8 cellular contexts compared by ENCODE assay signal in the genomic region with DNA sequence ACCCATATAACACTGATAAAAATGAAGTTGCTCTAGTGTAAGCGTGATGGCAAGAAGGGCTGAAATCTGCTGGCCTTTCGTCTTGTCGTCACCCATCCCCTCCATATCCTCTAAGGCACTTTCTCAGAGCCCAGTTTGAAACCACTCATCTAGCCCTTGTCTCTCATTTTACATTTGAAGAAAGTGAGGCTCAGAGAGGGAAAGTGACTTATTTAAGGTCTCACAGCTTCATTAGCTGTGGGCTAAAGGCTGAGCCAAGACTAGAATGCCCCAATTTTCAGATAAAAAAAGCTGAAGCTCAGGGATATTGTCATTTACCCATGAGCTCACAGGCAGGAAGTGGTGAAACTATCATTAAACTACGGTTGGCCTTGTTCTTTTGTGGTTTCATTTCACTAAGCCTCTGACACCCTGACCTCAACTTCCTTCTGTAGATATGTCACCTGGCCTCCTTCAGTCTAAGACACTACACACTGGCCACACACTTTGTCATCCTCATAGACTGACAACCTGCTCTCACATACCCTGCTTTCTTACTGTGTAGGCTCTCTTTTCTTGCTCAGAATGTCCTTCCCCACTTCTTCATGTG.
DNase-seq lines count a peak whose midpoint lies in the region; ATAC-seq and TF ChIP-seq lines count a peak whose summit lies in the region.

No MANE protein-coding gene starts in this region.

- H3K4me1 Mint-ChIP-seq in naive thymus-derived CD8-positive, alpha-beta T cell = peaks cover 44 to 73% (median 68%) of the 10 kb centered on the region in 4 donors

- peak overlapping the region; percentile 21 to 78 (median 62) for H3K4me3 Mint-ChIP-seq in naive thymus-derived CD8-positive, alpha-beta T cell

- peak; percentile 97 for ATAC-seq in HG03565 (IDR thresholded peaks at IDR 0.05; ENCODE audit: unreplicated experiment)
- peak; percentile 97 for ATAC-seq in naive thymus-derived CD8-positive, alpha-beta T cell

- no peaks in the 10 kb centered on the region for H3K9me3 Mint-ChIP-seq in naive thymus-derived CD8-positive, alpha-beta T cell

- POLR2A ChIA-PET in naive thymus-derived CD8-positive, alpha-beta T cell (lab: Charles Lee) = interaction anchor here (0.9 kb wide), 1 partner anchor 40 kb away, joined by 6 read pairs; no protein-coding TSS in a partner anchor

- no peaks in the 10 kb centered on the region for H3K36me3 Mint-ChIP-seq in naive thymus-derived CD8-positive, alpha-beta T cell

- DNase-seq in CMK (ENCODE audit: low read depth) (peak; percentile 66), GM20000 (ENCODE audit: low spot score) (peak; percentile 63), medulla oblongata (ENCODE audit: extremely low spot score) (no peak), NCI-H2081 treated with DMSO at 0.1 percent for 48 hours (lab: John Stamatoyannopoulos, UW) (no peak), NCI-H524 (lab: John Stamatoyannopoulos, UW) (no peak)
- peak; percentile 20 for DNase-seq in activated CD4-positive, alpha-beta T cell treated with anti-CD3 and anti-CD28 coated beads, Interleukin-2, amount 50 U/mL, for 1 hour
- DNase-seq in naive thymus-derived CD8-positive, alpha-beta T cell = peak in 9 of 10 donors; percentile 32 to 88 (median 75)

- peak overlapping the region; percentile 64 to 95 (median 85) for H3K27ac Mint-ChIP-seq in naive thymus-derived CD8-positive, alpha-beta T cell

- no peaks in the 10 kb centered on the region for H3K27me3 Mint-ChIP-seq in naive thymus-derived CD8-positive, alpha-beta T cell

- no peak for TF ChIP-seq CTCF in GM20000 (IDR thresholded peaks at IDR 0.05; ENCODE audit: extremely low read depth, missing control alignments)

Comparison
In these comparisons a context has a peak if more than half of its experiments do, and no peak if none do; other contexts are left out.
1. DNase-seq: peak in CMK (single experiment), GM20000 (single experiment), activated CD4-positive, alpha-beta T cell treated with anti-CD3 and anti-CD28 coated beads, Interleukin-2, amount 50 U/mL, for 1 hour (single experiment) and naive thymus-derived CD8-positive, alpha-beta T cell (9 of 10); none in medulla oblongata (single experiment), NCI-H2081 treated with DMSO at 0.1 percent for 48 hours (single experiment) and NCI-H524 (0 of 2).